In the genomic region with DNA sequence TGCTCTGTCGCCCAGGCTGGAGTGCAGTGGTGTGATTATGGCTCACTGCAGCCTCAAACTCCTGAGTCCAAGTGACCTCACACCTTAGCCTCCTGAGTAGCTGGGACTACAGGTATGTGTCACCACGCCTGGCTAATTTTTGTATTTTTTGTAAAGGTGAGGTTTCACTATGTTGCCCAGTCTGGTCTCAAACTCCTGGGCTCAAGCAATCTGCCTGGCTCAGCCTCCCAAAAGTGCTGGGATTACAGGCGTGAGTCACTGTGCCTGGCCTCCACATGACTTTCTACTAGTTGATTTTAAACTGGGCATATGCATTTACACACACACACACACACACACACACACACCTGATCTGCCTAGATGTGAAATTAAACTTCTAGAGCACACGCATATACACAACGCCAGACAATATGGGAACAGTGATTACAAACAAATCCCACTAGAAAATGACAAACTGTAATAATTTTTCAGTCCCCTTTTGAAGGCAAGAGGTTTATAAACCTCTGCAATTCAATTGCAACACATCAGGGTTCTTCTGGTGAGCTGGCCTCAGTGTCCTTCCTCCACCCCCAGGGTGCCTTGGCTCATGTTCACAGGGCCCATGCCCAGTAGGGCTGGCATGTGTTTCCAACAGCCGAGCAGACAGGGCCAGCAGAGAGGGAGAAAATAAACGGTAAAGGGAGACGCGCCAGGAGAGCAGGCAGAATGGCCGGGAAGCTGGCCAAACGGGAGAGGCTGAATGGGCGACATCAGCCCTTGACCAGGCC, we compare ENCODE assay signal across 7 cellular contexts. TPM values are rescaled to one million over a fixed set of nuclear protein-coding genes. Genes with fewer than 3 reads are reported as not detected.
DNase-seq lines count a peak whose midpoint lies in the region; ATAC-seq and TF ChIP-seq lines count a peak whose summit lies in the region.

No MANE protein-coding gene starts in this region.

- H3K36me3 Mint-ChIP-seq in endothelial cell (ENCODE audit: low read depth, unreplicated experiment) = no peaks in the 10 kb centered on the region

- ATAC-seq in upper lobe of right lung = peak; percentile 58
- ATAC-seq in GM19467 (IDR thresholded peaks at IDR 0.05; ENCODE audit: unreplicated experiment) = no peak

- H3K4me3 Mint-ChIP-seq in endothelial cell (ENCODE audit: unreplicated experiment) = no peak overlapping the region

- H3K4me1 ChIP-seq in upper lobe of right lung = peaks cover 15% of the 10 kb centered on the region

- no peaks in the 10 kb centered on the region for H3K27me3 Mint-ChIP-seq in endothelial cell (ENCODE audit: unreplicated experiment)

- H3K4me1 Mint-ChIP-seq in endothelial cell (ENCODE audit: unreplicated experiment) = peaks cover 6% of the 10 kb centered on the region

- H3K27ac Mint-ChIP-seq in endothelial cell (ENCODE audit: unreplicated experiment) = no peak overlapping the region

- DNase-seq in NCI-H1092 (lab: John Stamatoyannopoulos, UW) (peak; percentile 92), coronary artery (ENCODE audit: low spot score) (peak; percentile 85), medulla oblongata (ENCODE audit: extremely low spot score) (peak; percentile 94), upper lobe of right lung (peak; percentile 76), endothelial cell (ENCODE audit: low spot score) (no peak)
- DNase-seq in activated CD4-positive, alpha-beta T cell treated with anti-CD3 and anti-CD28 coated beads, Interleukin-2, amount 50 U/mL, for 4 hours = no peak

- H3K4me3 ChIP-seq in coronary artery = no peak overlapping the region
- H3K4me3 ChIP-seq in upper lobe of right lung = no peak overlapping the region

- no peaks in the 10 kb centered on the region for H3K9me3 ChIP-seq in upper lobe of right lung

- no peaks in the 10 kb centered on the region for H3K36me3 ChIP-seq in upper lobe of right lung

- H3K27ac ChIP-seq in coronary artery (peak overlapping the region in 1 of 2 donors; percentile 76), upper lobe of right lung (peak overlapping the region; percentile 78)

- no peak for TF ChIP-seq CTCF in coronary artery (IDR thresholded peaks at IDR 0.05)
- TF ChIP-seq CTCF in upper lobe of right lung (IDR thresholded peaks at IDR 0.05) = no peak
- TF ChIP-seq CTCF in endothelial cell (IDR thresholded peaks at IDR 0.05; ENCODE audit: unreplicated experiment) = no peak

- H3K27me3 ChIP-seq in upper lobe of right lung = no peaks in the 10 kb centered on the region

- intact Hi-C loops in upper lobe of right lung (cut with DNase I) = no loop called here

- no peaks in the 10 kb centered on the region for H3K9me3 Mint-ChIP-seq in endothelial cell (ENCODE audit: unreplicated experiment)

RNA-seq across cellular contexts. Expression of a gene that starts 31.2 kb away (rescaled TPM):
- 43.2 TPM for total RNA-seq in upper lobe of right lung
- 7.1 TPM for total RNA-seq in endothelial cell (ENCODE audit: unreplicated experiment)

RNA-seq across cellular contexts. Expression of a gene that starts 32.2 kb away (rescaled TPM):
- total RNA-seq in upper lobe of right lung (4.3 TPM), endothelial cell (ENCODE audit: unreplicated experiment) (7.6 TPM)

Comparison
In these comparisons a context has a peak if more than half of its experiments do, and no peak if none do; other contexts are left out.
1. DNase-seq: peak in NCI-H1092 (single experiment), coronary artery (single experiment), medulla oblongata (single experiment) and upper lobe of right lung (single experiment); none in activated CD4-positive, alpha-beta T cell treated with anti-CD3 and anti-CD28 coated beads, Interleukin-2, amount 50 U/mL, for 4 hours (0 of 2) and endothelial cell (single experiment).